In genomic region chr5:22938373-22938772, GRCh38 we compare ENCODE assay signal across 21 cellular contexts.
"Had no signal": no experiment of that assay in that cellular context is flagged by ENCODE, and none has a peak within 500 bp of the region (broad histone marks: within the 10 kb centered on the region; RNA-seq: fewer than 3 reads in every experiment).

No MANE protein-coding gene starts in this region.

- H3K27me3 ChIP-seq: heart right ventricle, neutrophil, right lobe of liver, spleen, tibial nerve, upper lobe of right lung had no signal

- H3K9me3 ChIP-seq: neutrophil, psoas muscle, right lobe of liver, tibial nerve, upper lobe of right lung had no signal

- ATAC-seq: heart right ventricle; left lobe of liver; mucosa of descending colon; naive thymus-derived CD8-positive, alpha-beta T cell; psoas muscle; right lobe of liver; stimulated activated memory B cell treated with anti-CD40 and anti-IgM and Interleukin-4, amounts not matched to agents 10 μg/mL and 1 μg/mL and 100 μg/mL, for 72 hours; upper lobe of right lung had no signal

- DNase-seq: dermis blood vessel endothelial cell; erythroblast; heart right ventricle; hypothalamus; islet precursor cell; mammary epithelial cell; mucosa of descending colon; naive thymus-derived CD8-positive, alpha-beta T cell; psoas muscle; retina; right lobe of liver; spleen; stimulated activated CD4-positive, alpha-beta T cell treated with anti-CD3 and anti-CD28 coated beads, Interleukin-15, amount 100 ng/mL, for 24 hours; stimulated activated CD4-positive, alpha-beta T cell treated with anti-CD3 and anti-CD28 coated beads, Interleukin-1b, Interleukin-23, amount 100 ng/mL, for 48 hours; stimulated activated CD4-positive, alpha-beta T cell treated with anti-CD3 and anti-CD28 coated beads, Interleukin-4, amount 100 ng/mL, for 24 hours; upper lobe of right lung had no signal

- H3K4me1 ChIP-seq: heart right ventricle, psoas muscle, right lobe of liver, spleen, tibial nerve, upper lobe of right lung had no signal

- H3K36me3 ChIP-seq: heart right ventricle, neutrophil, right lobe of liver, spleen, tibial nerve, upper lobe of right lung had no signal

- FAIRE-seq: frontal cortex had no signal

- H3K27ac ChIP-seq: heart right ventricle, neutrophil, psoas muscle, right lobe of liver, spleen, tibial nerve, upper lobe of right lung had no signal

- H3K4me3 ChIP-seq: heart right ventricle, mucosa of descending colon, psoas muscle, right lobe of liver, spleen, tibial nerve, upper lobe of right lung had no signal
